ENCODE assay signal across 21 cellular contexts in genomic region chr10:42801135-42801534, GRCh38. TPM values are rescaled to one million over a fixed set of nuclear protein-coding genes. Genes with fewer than 3 reads are reported as not detected.
DNase-seq lines count a peak whose midpoint lies in the region; ATAC-seq and TF ChIP-seq lines count a peak whose summit lies in the region.
"Had no signal": no experiment of that assay in that cellular context is flagged by ENCODE, and none has a peak within 500 bp of the region (broad histone marks: within the 10 kb centered on the region; RNA-seq: fewer than 3 reads in every experiment).

No MANE protein-coding gene starts in this region.

- TF ChIP-seq CTCF in HFFc6 (IDR thresholded peaks at IDR 0.05) = no peak

- POLR2A ChIA-PET in activated CD8-positive, alpha-beta T cell treated with anti-CD3 and anti-CD28 coated beads, Interleukin-2, amount 10 ng/mL, durations not matched to agents 7 days and 5 days (lab: Charles Lee) = interaction anchor here (0.9 kb wide), 1 partner anchor 18 kb away, joined by 5 read pairs; the partner anchor contains the start of gene BMS1

- H3K27me3 Mint-ChIP-seq in HFFc6 (ENCODE audit: insufficient read depth) = no peaks in the 10 kb centered on the region
- no peaks in the 10 kb centered on the region for H3K27me3 Mint-ChIP-seq in activated CD8-positive, alpha-beta T cell treated with anti-CD3 and anti-CD28 coated beads, Interleukin-2, amount 10 ng/mL, durations not matched to agents 7 days and 5 days (ENCODE audit: low read depth)
- H3K27me3 Mint-ChIP-seq: activated naive CD8-positive, alpha-beta T cell treated with anti-CD3 and anti-CD28 coated beads, Interleukin-2, amount 10 ng/mL, durations not matched to agents 7 days and 5 days; brain; naive thymus-derived CD8-positive, alpha-beta T cell had no signal

- DNase-seq in activated naive CD4-positive, alpha-beta T cell treated with Interleukin-2 at 50 U/mL for 16 hours = peak; percentile 10
- no peak for DNase-seq in activated naive CD4-positive, alpha-beta T cell treated with anti-CD3 and anti-CD28 coated beads, Interleukin-2, amount 50 U/mL, for 16 hours
- DNase-seq in HFFc6 (no peak), iris pigment epithelial cell (ENCODE audit: low read depth) (peak; percentile 13), posterior cingulate gyrus (no peak), SIG-M5 (lab: John Stamatoyannopoulos, UW) (no peak)
- no peak for DNase-seq in activated CD8-positive, alpha-beta T cell treated with anti-CD3 and anti-CD28 coated beads, Interleukin-2, amount 10 ng/mL, durations not matched to agents 7 days and 5 days
- DNase-seq: ACHN; activated naive CD8-positive, alpha-beta T cell treated with anti-CD3 and anti-CD28 coated beads, Interleukin-2, amount 10 ng/mL, durations not matched to agents 7 days and 5 days; colonic mucosa; GOT3; left colon; naive thymus-derived CD8-positive, alpha-beta T cell; NCI-H1105 treated with DMSO at 0.1 percent for 48 hours; NCI-H2081; NCI-H510A; stimulated activated naive CD4-positive, alpha-beta T cell; tibial artery had no signal

- no peak overlapping the region for H3K4me3 Mint-ChIP-seq in HFFc6
- no peak overlapping the region for H3K4me3 Mint-ChIP-seq in activated CD8-positive, alpha-beta T cell treated with anti-CD3 and anti-CD28 coated beads, Interleukin-2, amount 10 ng/mL, durations not matched to agents 7 days and 5 days
- H3K4me3 Mint-ChIP-seq: activated naive CD8-positive, alpha-beta T cell treated with anti-CD3 and anti-CD28 coated beads, Interleukin-2, amount 10 ng/mL, durations not matched to agents 7 days and 5 days; brain had no signal

- CTCF ChIA-PET in activated CD8-positive, alpha-beta T cell treated with anti-CD3 and anti-CD28 coated beads, Interleukin-2, amount 10 ng/mL, durations not matched to agents 7 days and 5 days (lab: Charles Lee) = no interaction called here

- H3K4me1 Mint-ChIP-seq in HFFc6 (ENCODE audit: low read depth) = peaks cover 18% of the 10 kb centered on the region
- peaks cover 3% of the 10 kb centered on the region for H3K4me1 Mint-ChIP-seq in activated CD8-positive, alpha-beta T cell treated with anti-CD3 and anti-CD28 coated beads, Interleukin-2, amount 10 ng/mL, durations not matched to agents 7 days and 5 days (ENCODE audit: low read depth)
- H3K4me1 Mint-ChIP-seq: brain had no signal

- no peaks in the 10 kb centered on the region for H3K9me3 Mint-ChIP-seq in HFFc6
- H3K9me3 Mint-ChIP-seq in activated CD8-positive, alpha-beta T cell treated with anti-CD3 and anti-CD28 coated beads, Interleukin-2, amount 10 ng/mL, durations not matched to agents 7 days and 5 days (ENCODE audit: insufficient read depth) = no peaks in the 10 kb centered on the region
- H3K9me3 Mint-ChIP-seq: activated naive CD8-positive, alpha-beta T cell treated with anti-CD3 and anti-CD28 coated beads, Interleukin-2, amount 10 ng/mL, durations not matched to agents 7 days and 5 days; brain; naive thymus-derived CD8-positive, alpha-beta T cell had no signal

- intact Hi-C loops in posterior cingulate gyrus (cut with DNase I) = no loop called here

- H3K27ac Mint-ChIP-seq in HFFc6 = peak overlapping the region; percentile 42; the same call in 1 of the 2 replicates
- peak overlapping the region; percentile 40 for H3K27ac Mint-ChIP-seq in activated CD8-positive, alpha-beta T cell treated with anti-CD3 and anti-CD28 coated beads, Interleukin-2, amount 10 ng/mL, durations not matched to agents 7 days and 5 days
- H3K27ac Mint-ChIP-seq: activated naive CD8-positive, alpha-beta T cell treated with anti-CD3 and anti-CD28 coated beads, Interleukin-2, amount 10 ng/mL, durations not matched to agents 7 days and 5 days; brain had no signal

- H3K36me3 Mint-ChIP-seq in HFFc6 (ENCODE audit: low read depth) = peaks cover 51% of the 10 kb centered on the region
- peaks cover 78% of the 10 kb centered on the region for H3K36me3 Mint-ChIP-seq in activated CD8-positive, alpha-beta T cell treated with anti-CD3 and anti-CD28 coated beads, Interleukin-2, amount 10 ng/mL, durations not matched to agents 7 days and 5 days (ENCODE audit: low read depth)

- ATAC-seq in activated CD8-positive, alpha-beta T cell treated with anti-CD3 and anti-CD28 coated beads, Interleukin-2, amount 10 ng/mL, durations not matched to agents 7 days and 5 days = no peak
- ATAC-seq in GM21390 (IDR thresholded peaks at IDR 0.05; ENCODE audit: unreplicated experiment) = no peak
- ATAC-seq: left colon; naive thymus-derived CD8-positive, alpha-beta T cell; sciatic nerve had no signal

RNA-seq across cellular contexts. Expression of gene BMS1, which starts 18.5 kb away (rescaled TPM):
- 10 to 100 TPM; 20.3 to 23.3 (median 22.7) TPM for total RNA-seq in HFFc6 (2021; fragmentation: NEBNext Ultra II Directional; extraction: Animal tissue kit (Norgen Biotek cat#: 25700))
- total RNA-seq in activated CD8-positive, alpha-beta T cell treated with anti-CD3 and anti-CD28 coated beads, Interleukin-2, amount 10 ng/mL, durations not matched to agents 7 days and 5 days = 10 to 100 TPM; 17.5 to 18.1 TPM

Comparison
In these comparisons a context has a peak if more than half of its experiments do, and no peak if none do; other contexts are left out.
1. DNase-seq: peak in activated naive CD4-positive, alpha-beta T cell treated with Interleukin-2 at 50 U/mL for 16 hours (single experiment) and iris pigment epithelial cell (single experiment); none in activated naive CD4-positive, alpha-beta T cell treated with anti-CD3 and anti-CD28 coated beads, Interleukin-2, amount 50 U/mL, for 16 hours (single experiment), HFFc6 (single experiment), activated CD8-positive, alpha-beta T cell treated with anti-CD3 and anti-CD28 coated beads, Interleukin-2, amount 10 ng/mL, durations not matched to agents 7 days and 5 days (single experiment), posterior cingulate gyrus (0 of 10) and SIG-M5 (single experiment).